ENCODE assay signal across 9 cellular contexts in genomic region chr19:41998246-41999020, GRCh38. TPM values are rescaled to one million over a fixed set of nuclear protein-coding genes. Genes with fewer than 3 reads are reported as not detected.
DNase-seq lines count a peak whose midpoint lies in the region; ATAC-seq, FAIRE-seq and TF ChIP-seq lines count a peak whose summit lies in the region.
"Had no signal": no experiment of that assay in that cellular context is flagged by ENCODE, and none has a peak within 500 bp of the region (broad histone marks: within the 10 kb centered on the region; RNA-seq: fewer than 3 reads in every experiment).

No MANE protein-coding gene starts in this region.

- H3K27ac Mint-ChIP-seq in effector memory CD8-positive, alpha-beta T cell, result no peak overlapping the region
- no peak overlapping the region for H3K27ac Mint-ChIP-seq in neural progenitor cell

- peaks cover 60% of the 10 kb centered on the region for H4K20me1 ChIP-seq in neural progenitor cell (ENCODE audit: low read depth)

- peaks cover 81% of the 10 kb centered on the region for H3K27me3 ChIP-seq in HUES64 (ENCODE audit: insufficient read depth, low read length)
- H3K27me3 ChIP-seq in neural progenitor cell, result peaks cover 89% of the 10 kb centered on the region

- H3K4me3 ChIP-seq in HUES64 (ENCODE audit: low read length) (peak overlapping the region; percentile 45; the same call in 1 of the 2 replicates), neural progenitor cell (peak overlapping the region; percentile 39)

- no peak for ATAC-seq in effector memory CD8-positive, alpha-beta T cell (replicated peaks)
- no peak for ATAC-seq in HG02970 (IDR thresholded peaks at IDR 0.05; ENCODE audit: low FRiP score, unreplicated experiment)
- ATAC-seq in HG02588 (IDR thresholded peaks at IDR 0.05; ENCODE audit: unreplicated experiment), result no peak
- no peak for ATAC-seq in GM21737 (IDR thresholded peaks at IDR 0.05; ENCODE audit: unreplicated experiment)
- ATAC-seq: naive thymus-derived CD8-positive, alpha-beta T cell had no signal

- H3K27me3 Mint-ChIP-seq in effector memory CD8-positive, alpha-beta T cell, result peaks cover 73 to 83% of the 10 kb centered on the region in 2 donors
- H3K27me3 Mint-ChIP-seq in neural progenitor cell (ENCODE audit: insufficient read depth, low read depth), result peaks cover 59% of the 10 kb centered on the region

- peak overlapping the region; percentile 74 for H3K4me2 ChIP-seq in neural progenitor cell

- no peak overlapping the region for H2AFZ ChIP-seq in neural progenitor cell (replicated peaks)

- no peak overlapping the region for H3K9ac ChIP-seq in HUES64 (ENCODE audit: low read depth, low read length)
- H3K9ac ChIP-seq in neural progenitor cell, result no peak overlapping the region

- H3K36me3 ChIP-seq in HUES64 (ENCODE audit: insufficient read depth, low read length) (peaks cover 3% of the 10 kb centered on the region; the same call in 1 of the 2 replicates), neural progenitor cell (no peaks in the 10 kb centered on the region)

- no peak for FAIRE-seq in D721Med (lab: Jason Lieb, UNC)

- peak overlapping the region in 1 of 2 donors; percentile 47 for H3K4me3 Mint-ChIP-seq in effector memory CD8-positive, alpha-beta T cell
- peak overlapping the region; percentile 72 for H3K4me3 Mint-ChIP-seq in neural progenitor cell

- H3K4me1 Mint-ChIP-seq in effector memory CD8-positive, alpha-beta T cell (ENCODE audit: low read depth in 2 of 2), result peaks cover 22 to 26% of the 10 kb centered on the region in 2 donors
- H3K4me1 Mint-ChIP-seq in neural progenitor cell, result peaks cover 38% of the 10 kb centered on the region

- peak; percentile 63 for TF ChIP-seq CTCF in D721Med (IDR thresholded peaks at IDR 0.05; ENCODE audit: insufficient read depth, missing control alignments)
- TF ChIP-seq CTCF in neural progenitor cell (IDR thresholded peaks at IDR 0.05), result peak; percentile 79

- WGBS in HUES64, result 2% methylated on average over 64 of the region's 64 CpGs

- H3K9me3 Mint-ChIP-seq in effector memory CD8-positive, alpha-beta T cell, result no peaks in the 10 kb centered on the region
- peaks cover 2% of the 10 kb centered on the region for H3K9me3 Mint-ChIP-seq in neural progenitor cell

- peak; percentile 68 for DNase-seq in D721Med (ENCODE audit: insufficient read length, low spot score)
- DNase-seq in SW480 (ENCODE audit: low spot score), result peak; percentile 36
- peak in 2 of 3 experiments; percentile 23 to 31 for DNase-seq in effector memory CD8-positive, alpha-beta T cell
- peak; percentile 92 for DNase-seq in neural progenitor cell (ENCODE audit: low spot score)

- no peak overlapping the region for H3K27ac ChIP-seq in HUES64 (ENCODE audit: low read depth, low read length)
- H3K27ac ChIP-seq in neural progenitor cell, result no peak overlapping the region

- H3K4me1 ChIP-seq in HUES64 (ENCODE audit: insufficient read depth, low read length), result peaks cover 7% of the 10 kb centered on the region
- H3K4me1 ChIP-seq in neural progenitor cell, result peaks cover 4% of the 10 kb centered on the region

- H3F3A ChIP-seq in neural progenitor cell (ENCODE audit: low read depth), result peaks cover 31% of the 10 kb centered on the region

- peaks cover 4% of the 10 kb centered on the region for H3K36me3 Mint-ChIP-seq in effector memory CD8-positive, alpha-beta T cell (ENCODE audit: insufficient read depth)
- no peaks in the 10 kb centered on the region for H3K36me3 Mint-ChIP-seq in neural progenitor cell

- H3K79me2 ChIP-seq in neural progenitor cell (ENCODE audit: low read depth), result no peaks in the 10 kb centered on the region

- H3K9me3 ChIP-seq in HUES64 (ENCODE audit: insufficient read depth, low read depth, low read length) (no peaks in the 10 kb centered on the region), neural progenitor cell (ENCODE audit: low read depth) (no peaks in the 10 kb centered on the region)

RNA-seq across cellular contexts. Expression of gene ATP1A3, which starts 4.4 kb away (rescaled TPM):
- polyA plus RNA-seq in HUES64 (2013, experiment 1 of 2), result 12.3 TPM
- 12.9 TPM for polyA plus RNA-seq in HUES64 (2013, experiment 2 of 2)
- total RNA-seq in neural progenitor cell (ENCODE audit: low replicate concordance), result 1.6 TPM in 1 of 2 replicates, not detected in the other

RNA-seq across cellular contexts. Expression of gene RABAC1, which starts 39.3 kb away (rescaled TPM):
- 65.1 TPM for polyA plus RNA-seq in HUES64 (2013, experiment 1 of 2)
- polyA plus RNA-seq in HUES64 (2013, experiment 2 of 2), result 69.9 TPM
- 33.1 and 108 TPM in 2 replicates for total RNA-seq in neural progenitor cell (ENCODE audit: low replicate concordance)

Comparison
In these comparisons a context has a peak if more than half of its experiments do, and no peak if none do; other contexts are left out.
1. DNase-seq: peak in every context shown above with its lines; median percentile 92 in neural progenitor cell; 68 in D721Med; 36 in SW480; 27 in effector memory CD8-positive, alpha-beta T cell.